17 cellular contexts compared by ENCODE assay signal in the genomic region with DNA sequence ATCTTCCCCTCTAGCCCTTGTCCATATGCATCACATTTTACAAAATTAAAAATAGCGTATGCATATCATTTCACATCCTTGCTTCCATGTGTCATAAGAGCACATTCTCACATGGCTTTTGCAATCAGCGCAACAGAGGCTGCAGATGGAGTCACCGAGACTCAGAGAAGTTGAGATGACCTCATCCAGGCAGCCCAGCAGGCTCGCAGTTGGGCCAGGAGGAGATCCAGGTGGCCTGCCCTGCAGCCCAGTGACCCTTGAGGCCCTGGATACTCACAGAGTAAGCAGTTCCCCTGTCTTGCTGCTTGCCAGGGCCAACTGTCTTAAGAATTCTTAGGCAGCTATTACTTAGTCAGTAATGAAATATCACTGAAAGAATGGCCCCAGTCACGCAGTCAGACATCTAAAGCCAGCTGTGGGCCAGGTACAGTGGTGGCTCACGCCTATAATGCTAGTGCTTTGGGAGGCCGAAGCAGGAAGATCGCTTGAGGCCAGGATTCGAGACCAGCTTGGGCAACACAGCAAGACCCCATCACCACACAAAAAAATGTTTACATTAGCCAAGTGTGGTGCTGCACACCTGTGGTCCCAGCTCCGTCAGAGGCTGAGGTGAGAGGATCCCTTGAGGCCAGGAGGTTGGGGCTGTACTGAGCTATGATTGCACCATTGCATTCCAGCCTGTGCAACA. TPM values are rescaled to one million over a fixed set of nuclear protein-coding genes. Genes with fewer than 3 reads are reported as not detected.
DNase-seq lines count a peak whose midpoint lies in the region; ATAC-seq, FAIRE-seq and TF ChIP-seq lines count a peak whose summit lies in the region.
"Had no signal": no experiment of that assay in that cellular context is flagged by ENCODE, and none has a peak within 500 bp of the region (broad histone marks: within the 10 kb centered on the region; RNA-seq: fewer than 3 reads in every experiment).

No MANE protein-coding gene starts in this region.

- H3K9me1 ChIP-seq in IMR-90 (ENCODE audit: insufficient read depth, low read length): peaks cover 8% of the 10 kb centered on the region

- H2BK15ac ChIP-seq in IMR-90 (ENCODE audit: low read depth, low read length): no peak overlapping the region

- H2BK20ac ChIP-seq in IMR-90 (ENCODE audit: low read depth, low read length): no peak overlapping the region

- H2AK5ac ChIP-seq in IMR-90 (ENCODE audit: low read depth, low read length): no peak overlapping the region

- no peak overlapping the region for H4K8ac ChIP-seq in IMR-90 (ENCODE audit: low read depth in 2 of 2, low read length in 2 of 2)

- no peaks in the 10 kb centered on the region for H3K9me3 Mint-ChIP-seq in CD14-positive monocyte
- H3K9me3 Mint-ChIP-seq in chondrocyte (ENCODE audit: low read depth): no peaks in the 10 kb centered on the region
- H3K9me3 Mint-ChIP-seq: activated B cell treated with CpG ODN at 0.5 μM for 24 hours; natural killer cell; stimulated activated naive CD8-positive, alpha-beta T cell treated with anti-CD3 and anti-CD28 coated beads, Interleukin-15, amount 100 ng/mL, for 72 hours had no signal

- H3K4me2 ChIP-seq in IMR-90 (ENCODE audit: low read depth, low read length) (no peak overlapping the region), HepG2 (ENCODE audit: low read depth, low read length) (no peak overlapping the region)

- peaks cover 3% of the 10 kb centered on the region for H3K36me3 ChIP-seq in IMR-90 (ENCODE audit: control insufficient read depth, insufficient read depth, low read length)
- H3K36me3 ChIP-seq in HepG2 (replicated peaks in 1 of 2; ENCODE audit: control insufficient read depth in 1 of 2, insufficient read depth in 2 of 2, low read length in 2 of 2): peaks cover 1 to 14% of the 10 kb centered on the region in 2 experiments; a peak in 1 of 5 replicates
- H3K36me3 ChIP-seq in body of pancreas (replicated peaks in 1 of 2; ENCODE audit: insufficient read depth in 1 of 2, low read depth in 2 of 2): no peaks in the 10 kb centered on the region

- DNase-seq in CD14-positive monocyte (ENCODE audit: low spot score) (peak; percentile 91), IMR-90 (peak; percentile 81), cerebellar nuclear complex (lab: John Stamatoyannopoulos, UW) (peak; percentile 33 to 80), HepG2 (ENCODE audit: low spot score) (no peak), chondrocyte (ENCODE audit: low spot score) (no peak), body of pancreas (no peak)
- DNase-seq: activated B cell treated with CpG ODN at 0.5 μM for 24 hours; foreskin keratinocyte; natural killer cell; NCI-H1048; NCI-H69; stimulated activated naive CD8-positive, alpha-beta T cell treated with anti-CD3 and anti-CD28 coated beads, Interleukin-15, amount 100 ng/mL, for 72 hours had no signal

- H3K9ac ChIP-seq in IMR-90 (ENCODE audit: low read depth, low read length) (no peak overlapping the region), HepG2 (ENCODE audit: insufficient read depth, low read depth, low read length) (no peak overlapping the region)

- H4K91ac ChIP-seq in IMR-90 (ENCODE audit: insufficient read depth, low read depth, low read length): no peak overlapping the region

- H3K27me3 ChIP-seq in IMR-90 (ENCODE audit: control insufficient read depth, insufficient read depth, low read length): no peaks in the 10 kb centered on the region
- H3K27me3 ChIP-seq in HepG2 (ENCODE audit: control insufficient read depth in 1 of 2, insufficient read depth in 2 of 2, low read length in 2 of 2): no peaks in the 10 kb centered on the region
- H3K27me3 ChIP-seq in body of pancreas: no peaks in the 10 kb centered on the region
- H3K27me3 ChIP-seq: foreskin keratinocyte, vagina had no signal

- peak overlapping the region; percentile 41 to 63 for H3K4me3 Mint-ChIP-seq in CD14-positive monocyte
- no peak overlapping the region for H3K4me3 Mint-ChIP-seq in chondrocyte (ENCODE audit: unreplicated experiment)
- H3K4me3 Mint-ChIP-seq: activated B cell treated with CpG ODN at 0.5 μM for 24 hours; natural killer cell; stimulated activated naive CD8-positive, alpha-beta T cell treated with anti-CD3 and anti-CD28 coated beads, Interleukin-15, amount 100 ng/mL, for 72 hours had no signal

- dilution Hi-C loops in IMR-90 (cut with HindIII; ENCODE audit: low sequenced_read_pairs, unreplicated experiment): no loop called here

- no peak overlapping the region for H2BK5ac ChIP-seq in IMR-90 (ENCODE audit: low read depth, low read length, poor library complexity, severe bottlenecking)

- no peak overlapping the region for H4K5ac ChIP-seq in IMR-90 (ENCODE audit: low read depth, low read length)

- no peak overlapping the region for H2BK120ac ChIP-seq in IMR-90 (ENCODE audit: low read depth, low read length)

- no peak overlapping the region for H2AFZ ChIP-seq in IMR-90 (replicated peaks; ENCODE audit: low read length, poor library complexity)
- H2AFZ ChIP-seq in HepG2 (ENCODE audit: low read length): no peak overlapping the region

- H3K36me3 Mint-ChIP-seq in CD14-positive monocyte (peaks cover 42 to 63% of the 10 kb centered on the region in 2 donors), chondrocyte (ENCODE audit: low read depth) (peaks cover 6% of the 10 kb centered on the region)
- H3K36me3 Mint-ChIP-seq: natural killer cell had no signal

- H3K4ac ChIP-seq in IMR-90 (ENCODE audit: low read depth, low read length): no peak overlapping the region

- FAIRE-seq in HepG2 (lab: Jason Lieb, UNC): no peak
- FAIRE-seq: RCC 7860 had no signal

- WGBS in IMR-90 (ENCODE audit: extremely low coverage in 2 of 2, insufficient read length in 1 of 2), 2 experiments: 90% methylated on average over 2 of the region's 10 CpGs; no CpG with 5 or more reads in 1 of the 2 experiments
- WGBS in HepG2 (ENCODE audit: low lambda C conversion rate): 95% methylated on average over 8 of the region's 10 CpGs
- WGBS in body of pancreas, 2 donors: 81 to 92% methylated on average over 10 of the region's 10 CpGs

- no peak for TF ChIP-seq RAD21 in IMR-90 (IDR thresholded peaks at IDR 0.05; ENCODE audit: low read length)
- no peak for TF ChIP-seq RAD21 in HepG2 (CRISPR knock-in tag; IDR thresholded peaks at IDR 0.05)

- no peaks in the 10 kb centered on the region for H3K79me2 ChIP-seq in HepG2 (ENCODE audit: insufficient read depth, low read length)

- peaks cover 30% of the 10 kb centered on the region for H4K20me1 ChIP-seq in IMR-90 (ENCODE audit: insufficient read depth, low read length)
- no peaks in the 10 kb centered on the region; the same call in 1 of the 2 replicates for H4K20me1 ChIP-seq in HepG2 (ENCODE audit: insufficient read depth, low read length)

- H3K4me3 ChIP-seq in IMR-90 (ENCODE audit: insufficient read depth, low read depth, low read length) (no peak overlapping the region), HepG2 (replicated peaks in 1 of 3; ENCODE audit: insufficient read depth in 1 of 3, low read depth in 2 of 3, low read length in 3 of 3) (no peak overlapping the region), body of pancreas (no peak overlapping the region)
- H3K4me3 ChIP-seq: lung, vagina had no signal

- TF ChIP-seq CTCF in CD14-positive monocyte (IDR thresholded peaks at IDR 0.05) (no peak), IMR-90 (conservative IDR thresholded peaks at IDR 0.05; ENCODE audit: low read depth, low read length) (no peak), HepG2 (CRISPR knock-in tag; IDR thresholded peaks at IDR 0.05) (no peak), chondrocyte (IDR thresholded peaks at IDR 0.05) (no peak), body of pancreas (IDR thresholded peaks at IDR 0.05) (no peak)

- peak; percentile 57; the same call in 1 of the 2 replicates for ATAC-seq in IMR-90 (ENCODE audit: low read depth)
- no peak for ATAC-seq in HepG2
- no peak for ATAC-seq in HG03196 (IDR thresholded peaks at IDR 0.05; ENCODE audit: unreplicated experiment)
- ATAC-seq in HG03045 (IDR thresholded peaks at IDR 0.05; ENCODE audit: unreplicated experiment): no peak
- no peak for ATAC-seq in body of pancreas
- ATAC-seq: foreskin keratinocyte; natural killer cell; stimulated activated naive CD8-positive, alpha-beta T cell treated with anti-CD3 and anti-CD28 coated beads, Interleukin-15, amount 100 ng/mL, for 72 hours had no signal

- BruUV-seq in IMR-90 (replicated peaks; lab: Mats Ljungman, UMichigan) (no TSS peak), HepG2 (replicated peaks; lab: Mats Ljungman, UMichigan) (no TSS peak)

- H3K79me1 ChIP-seq in IMR-90 (ENCODE audit: low read depth in 1 of 2, low read length in 2 of 2): peaks cover 29 to 76% of the 10 kb centered on the region in 2 experiments

- no peak overlapping the region for H3K56ac ChIP-seq in IMR-90 (ENCODE audit: extremely low read depth, insufficient read depth, low read length)

- H3K4me1 ChIP-seq in IMR-90 (ENCODE audit: control insufficient read depth, insufficient read depth, low read length): peaks cover 10% of the 10 kb centered on the region; the same call in 1 of the 2 replicates
- H3K4me1 ChIP-seq in HepG2 (ENCODE audit: insufficient read depth, low read length): no peaks in the 10 kb centered on the region
- H3K4me1 ChIP-seq in body of pancreas: peaks cover 18% of the 10 kb centered on the region
- H3K4me1 ChIP-seq: foreskin keratinocyte had no signal

- intact Hi-C loops in CD14-positive monocyte (cut with micrococcal nuclease) (loop anchor here in 1 of 2 donors (1.0 kb wide), 2 partner anchors 8 to 9 kb away; no protein-coding TSS in a partner anchor), IMR-90 (cut with micrococcal nuclease) (no loop called here), HepG2 (cut with micrococcal nuclease; ENCODE audit: unreplicated experiment) (no loop called here), body of pancreas (cut with DNase I) (no loop called here)

- H3K18ac ChIP-seq in IMR-90 (ENCODE audit: low read depth, low read length): no peak overlapping the region

- CTCF ChIA-PET in IMR-90 (lab: Yijun Ruan, JAX): no interaction called here
- CTCF ChIA-PET in HepG2 (lab: Yijun Ruan, JAX; ENCODE audit: low intra/inter-chr PET ratio, low total read pairs): no interaction called here

- in situ Hi-C loops in IMR-90 (cut with MboI; ENCODE audit: low sequenced_read_pairs) (no loop called here), HepG2 (cut with HindIII; ENCODE audit: extremely low pct_ligation_motif_present, low pct_unique_long_range_greater_than_20kb) (no loop called here)

- H2AK9ac ChIP-seq in IMR-90 (replicated peaks; ENCODE audit: low read depth, low read length, poor library complexity): no peak overlapping the region

- no peak overlapping the region for H3K14ac ChIP-seq in IMR-90 (replicated peaks; ENCODE audit: low read depth, low read length)

- H3K27ac ChIP-seq in IMR-90 (ENCODE audit: insufficient read depth, low read length) (no peak overlapping the region), HepG2 (ENCODE audit: extremely low read length, insufficient read depth, low read length) (no peak overlapping the region), body of pancreas (no peak overlapping the region)
- H3K27ac ChIP-seq: foreskin keratinocyte had no signal

- TF ChIP-seq POLR2A in IMR-90 (IDR thresholded peaks at IDR 0.05; ENCODE audit: low read depth, low read length) (no peak), HepG2 (IDR thresholded peaks at IDR 0.05; ENCODE audit: insufficient read depth in 1 of 2, low read depth in 2 of 2, low read length in 2 of 2) (no peak), body of pancreas (IDR thresholded peaks at IDR 0.05) (no peak)

- POLR2A ChIA-PET in IMR-90 (lab: Charles Lee; ENCODE audit: unreplicated experiment) (no interaction called here), HepG2 (lab: Yijun Ruan, JAX) (no interaction called here)

- peak overlapping the region; percentile 91 to 96 (median 93) for H3K27ac Mint-ChIP-seq in CD14-positive monocyte
- no peak overlapping the region for H3K27ac Mint-ChIP-seq in chondrocyte (ENCODE audit: unreplicated experiment)
- H3K27ac Mint-ChIP-seq: natural killer cell; stimulated activated naive CD8-positive, alpha-beta T cell treated with anti-CD3 and anti-CD28 coated beads, Interleukin-15, amount 100 ng/mL, for 72 hours had no signal

- TF ChIP-seq EP300 in HepG2 (IDR thresholded peaks at IDR 0.05; ENCODE audit: low read depth in 2 of 2, low read length in 2 of 2) (no peak), HepG2 (CRISPR knock-in tag; IDR thresholded peaks at IDR 0.05; ENCODE audit: borderline replicate concordance) (no peak)

- H3K4me1 Mint-ChIP-seq in CD14-positive monocyte (peaks cover 73% of the 10 kb centered on the region), chondrocyte (ENCODE audit: low read depth) (peaks cover 9% of the 10 kb centered on the region)
- H3K4me1 Mint-ChIP-seq: natural killer cell had no signal

- H3K27me3 Mint-ChIP-seq in CD14-positive monocyte (ENCODE audit: low read depth in 3 of 3): peaks cover 0 to 2% (median under 1%) of the 10 kb centered on the region in 3 donors
- no peaks in the 10 kb centered on the region for H3K27me3 Mint-ChIP-seq in chondrocyte (ENCODE audit: low read depth)
- H3K27me3 Mint-ChIP-seq: activated B cell treated with CpG ODN at 0.5 μM for 24 hours; stimulated activated naive CD8-positive, alpha-beta T cell treated with anti-CD3 and anti-CD28 coated beads, Interleukin-15, amount 100 ng/mL, for 72 hours had no signal

- H3K23ac ChIP-seq in IMR-90 (ENCODE audit: low read depth, low read length): no peak overlapping the region

- H3K9me3 ChIP-seq in IMR-90 (ENCODE audit: control insufficient read depth, insufficient read depth, low read length): no peaks in the 10 kb centered on the region
- H3K9me3 ChIP-seq in HepG2 (ENCODE audit: low read length): no peaks in the 10 kb centered on the region
- H3K9me3 ChIP-seq in body of pancreas: no peaks in the 10 kb centered on the region
- H3K9me3 ChIP-seq: vagina had no signal

RNA-seq across cellular contexts. Expression of gene CAMKK2, which starts 9.1 kb away (rescaled TPM):
- polyA plus RNA-seq in CD14-positive monocyte (10 to 100 TPM; 55.6 to 71.0 TPM), IMR-90 (2012; rRNA removed) (24.7 and 25.7 TPM in 2 replicates), HepG2 (2011; rRNA removed) (20.0 and 25.1 TPM in 2 replicates)
- total RNA-seq in IMR-90 (2012; rRNA removed) (15.0 and 15.2 TPM in 2 replicates), HepG2 (2016; rRNA removed; fragmentation: Illumina TruSeq; extraction: Trizol) (18.8 and 23.0 TPM in 2 replicates), chondrocyte (33.7 to 42.7 TPM (median 36.0 TPM) in 3 replicates), body of pancreas (10 to 100 TPM; 17.4 to 70.5 TPM)
- polyA plus RNA-seq in IMR-90 (2012; cell fraction: cytosol; rRNA removed): 22.6 and 26.2 TPM in 2 replicates
- polyA plus RNA-seq in IMR-90 (2012; cell fraction: nucleus; rRNA removed; ENCODE audit: low replicate concordance): 48.0 and 52.9 TPM in 2 replicates
- total RNA-seq in HepG2 (2016; cell fraction: cytosol; rRNA removed; fragmentation: Illumina TruSeq; extraction: Trizol; ENCODE audit: low read depth): 3.8 and 4.1 TPM in 2 replicates
- total RNA-seq in HepG2 (2016; cell fraction: insoluble cytoplasmic fraction; rRNA removed; fragmentation: Illumina TruSeq; extraction: Trizol): 17.9 and 20.0 TPM in 2 replicates
- total RNA-seq in HepG2 (2016; cell fraction: membrane; rRNA removed; fragmentation: Illumina TruSeq; extraction: Trizol): 17.3 and 18.1 TPM in 2 replicates
- 18.1 and 18.3 TPM in 2 replicates for total RNA-seq in HepG2 (2016; cell fraction: nucleus; rRNA removed; fragmentation: Illumina TruSeq; extraction: Trizol)
- polyA plus RNA-seq in HepG2 (2011; cell fraction: cytosol; rRNA removed): 18.7 TPM in 2 replicates
- polyA plus RNA-seq in HepG2 (2011; cell fraction: nucleus; rRNA removed): 36.8 and 38.0 TPM in 2 replicates
- 12.9 and 13.9 TPM in 2 replicates for polyA plus RNA-seq in HepG2 (2012)
- polyA plus RNA-seq in HepG2 (2016; cell fraction: cytosol; fragmentation: Illumina TruSeq; extraction: Trizol; ENCODE audit: low read depth): 3.2 and 3.8 TPM in 2 replicates
- 19.8 and 21.1 TPM in 2 replicates for polyA plus RNA-seq in HepG2 (2016; cell fraction: insoluble cytoplasmic fraction; fragmentation: Illumina TruSeq; extraction: Trizol; ENCODE audit: low read depth)
- polyA plus RNA-seq in HepG2 (2016; cell fraction: membrane; fragmentation: Illumina TruSeq; extraction: Trizol; ENCODE audit: low read depth): 12.0 and 12.4 TPM in 2 replicates
- 32.0 and 33.8 TPM in 2 replicates for polyA plus RNA-seq in HepG2 (2016; cell fraction: nucleus; fragmentation: Illumina TruSeq; extraction: Trizol; ENCODE audit: insufficient read depth, low read depth)
- 29.2 and 33.9 TPM in 2 replicates for polyA minus RNA-seq in HepG2 (2011; rRNA and poly(A)+ RNA removed; ENCODE audit: low replicate concordance)
- polyA minus RNA-seq in HepG2 (2011; cell fraction: cytosol; rRNA and poly(A)+ RNA removed): 12.1 and 12.2 TPM in 2 replicates
- polyA minus RNA-seq in HepG2 (2011; cell fraction: nucleus; rRNA and poly(A)+ RNA removed): 23.2 and 29.6 TPM in 2 replicates

Comparison
In these comparisons a context has a peak if more than half of its experiments do, and no peak if none do; other contexts are left out.
1. DNase-seq: peak in CD14-positive monocyte (single experiment), IMR-90 (single experiment) and cerebellar nuclear complex (2 of 2); none in HepG2 (single experiment), chondrocyte (single experiment) and body of pancreas (0 of 4).